In the genomic region with DNA sequence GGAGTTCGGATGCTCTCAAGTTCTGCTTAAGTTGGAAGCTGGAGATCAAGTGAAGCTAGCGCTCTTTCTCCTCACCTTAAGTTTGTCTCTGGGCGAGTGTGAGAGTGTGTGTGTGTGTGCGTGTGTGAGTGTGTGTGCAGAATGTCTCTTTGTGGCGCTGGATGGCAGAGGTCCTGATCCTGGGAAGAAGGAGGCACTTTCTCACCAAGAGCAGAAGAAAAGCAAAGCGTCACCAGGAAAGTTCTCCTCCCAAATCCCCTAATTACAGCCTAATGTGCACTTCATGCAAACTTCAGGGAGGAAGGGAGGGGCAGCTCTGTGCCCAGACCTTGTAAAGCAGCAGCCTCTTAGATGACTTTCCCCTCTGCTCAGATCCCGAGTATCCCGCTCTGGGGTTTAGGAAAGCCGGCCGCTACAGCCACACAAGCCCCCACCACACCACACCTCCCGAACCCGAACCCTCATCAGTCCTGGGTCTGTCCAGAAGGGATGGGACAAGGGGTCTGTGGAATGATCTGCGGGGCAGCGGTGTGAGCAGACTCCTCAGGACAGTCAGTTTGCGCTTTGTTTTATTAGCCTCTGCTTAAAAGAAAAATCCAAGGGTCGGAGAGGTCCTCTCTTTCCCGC, we compare ENCODE assay signal across 10 cellular contexts. TPM values are rescaled to one million over a fixed set of nuclear protein-coding genes. Genes with fewer than 3 reads are reported as not detected.
A peak's percentile ranks its signal among the peaks of the same experiment; 100 is the strongest.
DNase-seq lines count a peak whose midpoint lies in the region; ATAC-seq and TF ChIP-seq lines count a peak whose summit lies in the region.
"Had no signal": no experiment of that assay in that cellular context is flagged by ENCODE, and none has a peak within 500 bp of the region (broad histone marks: within the 10 kb centered on the region; RNA-seq: fewer than 3 reads in every experiment).

Gene HAPLN1, minus strand, starts transcription at position 51 of the 627 bp plus-strand sequence. CDS start 47,332 bp downstream, outside the sequence.

- no peak for ATAC-seq in GM21717 (IDR thresholded peaks at IDR 0.05; ENCODE audit: unreplicated experiment)

- H3K36me3 ChIP-seq in kidney epithelial cell (ENCODE audit: control insufficient read depth, insufficient read depth, low read length) (no peaks in the 10 kb centered on the region), suprapubic skin (no peaks in the 10 kb centered on the region)

- H3K9me3 ChIP-seq in suprapubic skin: no peaks in the 10 kb centered on the region

- TF ChIP-seq EP300 in suprapubic skin (IDR thresholded peaks at IDR 0.05): no peak

- peaks cover 45% of the 10 kb centered on the region for H3K27me3 Mint-ChIP-seq in T-helper 2 cell treated with Interferon-gamma antibody and Interleukin-4, amounts not matched to agents 5 μg/mL and 100 μg/mL, for 36 hours (ENCODE audit: low read depth)

- H3K4me3 ChIP-seq in astrocyte of the spinal cord (ENCODE audit: low read depth, low read length): peak within 1 kb of the TSS; percentile 54
- H3K4me3 ChIP-seq in kidney epithelial cell (ENCODE audit: low read depth, low read length): peak within 1 kb of the TSS; percentile 58
- peak within 1 kb of the TSS; percentile 61 for H3K4me3 ChIP-seq in suprapubic skin

- in situ Hi-C loops in astrocyte of the spinal cord (cut with HindIII; ENCODE audit: low sequenced_read_pairs): no loop called here

- H3K27ac Mint-ChIP-seq in T-helper 2 cell treated with Interferon-gamma antibody and Interleukin-4, amounts not matched to agents 5 μg/mL and 100 μg/mL, for 36 hours: no peak within 1 kb of the TSS
- H3K27ac Mint-ChIP-seq: activated T-cell treated with anti-CD3 and anti-CD28 coated beads, Interleukin-2, amount 50 U/mL, for 24 hours had no signal

- H3K4me1 Mint-ChIP-seq in T-helper 2 cell treated with Interferon-gamma antibody and Interleukin-4, amounts not matched to agents 5 μg/mL and 100 μg/mL, for 36 hours (ENCODE audit: low read depth): no peaks in the 10 kb centered on the region

- H3K4me3 Mint-ChIP-seq in T-helper 2 cell treated with Interferon-gamma antibody and Interleukin-4, amounts not matched to agents 5 μg/mL and 100 μg/mL, for 36 hours: peak within 1 kb of the TSS; percentile 54

- no peaks in the 10 kb centered on the region for H3K9me3 Mint-ChIP-seq in T-helper 2 cell treated with Interferon-gamma antibody and Interleukin-4, amounts not matched to agents 5 μg/mL and 100 μg/mL, for 36 hours
- H3K9me3 Mint-ChIP-seq: activated T-cell treated with anti-CD3 and anti-CD28 coated beads, Interleukin-2, amount 50 U/mL, for 24 hours had no signal

- TF ChIP-seq CTCF in astrocyte of the spinal cord (IDR thresholded peaks at IDR 0.05; ENCODE audit: low read depth, low read length): no peak
- TF ChIP-seq CTCF in kidney epithelial cell (IDR thresholded peaks at IDR 0.05; ENCODE audit: insufficient read depth, low read length, poor library complexity, severe bottlenecking): no peak
- TF ChIP-seq CTCF in suprapubic skin (IDR thresholded peaks at IDR 0.05): no peak

- TF ChIP-seq POLR2A in suprapubic skin (IDR thresholded peaks at IDR 0.05): no peak

- 25% methylated on average over 15 of the region's 17 CpGs for WGBS in suprapubic skin

- DNase-seq in T-helper 2 cell treated with Interferon-gamma antibody and Interleukin-4, amounts not matched to agents 5 μg/mL and 100 μg/mL, for 36 hours (ENCODE audit: low spot score): no peak
- DNase-seq in T-helper 2 cell (no peak), astrocyte of the spinal cord (ENCODE audit: low read depth, low spot score) (peak; percentile 53), kidney epithelial cell (ENCODE audit: low read depth) (no peak), suprapubic skin (ENCODE audit: low spot score in 2 of 2) (no peak), GM19240 (ENCODE audit: insufficient read length, low spot score) (no peak), GF-D8 (lab: John Stamatoyannopoulos, UW) (no peak)
- DNase-seq: activated T-cell treated with anti-CD3 and anti-CD28 coated beads, Interleukin-2, amount 50 U/mL, for 24 hours; NCI-H1694 had no signal

- H3K27me3 ChIP-seq in kidney epithelial cell (ENCODE audit: control insufficient read depth, insufficient read depth, low read length) (peaks cover 9% of the 10 kb centered on the region), suprapubic skin (peaks cover 28% of the 10 kb centered on the region)

- H3K4me1 ChIP-seq in suprapubic skin: peaks cover 17% of the 10 kb centered on the region

- no peaks in the 10 kb centered on the region for H3K36me3 Mint-ChIP-seq in T-helper 2 cell treated with Interferon-gamma antibody and Interleukin-4, amounts not matched to agents 5 μg/mL and 100 μg/mL, for 36 hours (ENCODE audit: low read depth)

- H3K27ac ChIP-seq in suprapubic skin: no peak within 1 kb of the TSS

RNA-seq across cellular contexts. Expression of gene HAPLN1, which starts in this region (rescaled TPM):
- total RNA-seq in kidney epithelial cell (not detected in 2 replicates), suprapubic skin (under 1 TPM in 1 of 4 donors, not detected in 3; 0.42 TPM)
